11 cellular contexts compared by ENCODE assay signal in genomic region chr2:38443021-38443541, GRCh38.
DNase-seq lines count a peak whose midpoint lies in the region; ATAC-seq and TF ChIP-seq lines count a peak whose summit lies in the region.
"Had no signal": no experiment of that assay in that cellular context is flagged by ENCODE, and none has a peak within 500 bp of the region (broad histone marks: within the 10 kb centered on the region; RNA-seq: fewer than 3 reads in every experiment).

No MANE protein-coding gene starts in this region.

- TF ChIP-seq POLR2A in body of pancreas (IDR thresholded peaks at IDR 0.05) (no peak), thyroid gland (IDR thresholded peaks at IDR 0.05) (peak in 1 of 2 donors; percentile 18), tibial nerve (IDR thresholded peaks at IDR 0.05) (no peak)

- POLR2A ChIA-PET in activated CD8-positive, alpha-beta T cell treated with anti-CD3 and anti-CD28 coated beads, Interleukin-2, amount 10 ng/mL, durations not matched to agents 7 days and 5 days (lab: Charles Lee) = no interaction called here

- ATAC-seq in body of pancreas = peak; percentile 47
- ATAC-seq in activated CD8-positive, alpha-beta T cell treated with anti-CD3 and anti-CD28 coated beads, Interleukin-2, amount 10 ng/mL, durations not matched to agents 7 days and 5 days = no peak
- ATAC-seq: activated T-cell treated with anti-CD3 and anti-CD28 coated beads, Interleukin-2, amount 50 U/mL, for 72 hours had no signal

- H3K27me3 Mint-ChIP-seq in activated CD8-positive, alpha-beta T cell treated with anti-CD3 and anti-CD28 coated beads, Interleukin-2, amount 10 ng/mL, durations not matched to agents 7 days and 5 days (ENCODE audit: low read depth) = peaks cover 12% of the 10 kb centered on the region

- H3K4me3 ChIP-seq in body of pancreas = no peak overlapping the region
- H3K4me3 ChIP-seq in thyroid gland (replicated peaks in 1 of 3) = no peak overlapping the region
- no peak overlapping the region for H3K4me3 ChIP-seq in tibial nerve
- H3K4me3 ChIP-seq: tibial artery had no signal

- H3K36me3 Mint-ChIP-seq in activated CD8-positive, alpha-beta T cell treated with anti-CD3 and anti-CD28 coated beads, Interleukin-2, amount 10 ng/mL, durations not matched to agents 7 days and 5 days (ENCODE audit: low read depth) = no peaks in the 10 kb centered on the region

- H3K4me1 ChIP-seq in body of pancreas (peaks cover 15% of the 10 kb centered on the region), thyroid gland (peaks cover 58 to 76% of the 10 kb centered on the region in 2 donors), tibial nerve (peaks cover 0 to 22% (median 0%) of the 10 kb centered on the region in 4 donors)

- H3K9me3 Mint-ChIP-seq in activated CD8-positive, alpha-beta T cell treated with anti-CD3 and anti-CD28 coated beads, Interleukin-2, amount 10 ng/mL, durations not matched to agents 7 days and 5 days (ENCODE audit: insufficient read depth) = no peaks in the 10 kb centered on the region
- H3K9me3 Mint-ChIP-seq: activated T-cell treated with anti-CD3 and anti-CD28 coated beads, Interleukin-2, amount 50 U/mL, for 72 hours had no signal

- WGBS in body of pancreas, 2 donors = 15 to 21% methylated on average over 7 of the region's 7 CpGs
- 19% methylated on average over 7 of the region's 7 CpGs for WGBS in thyroid gland, 2 donors
- WGBS in tibial nerve, 2 donors = 24 to 39% methylated on average over 7 of the region's 7 CpGs

- CTCF ChIA-PET in activated CD8-positive, alpha-beta T cell treated with anti-CD3 and anti-CD28 coated beads, Interleukin-2, amount 10 ng/mL, durations not matched to agents 7 days and 5 days (lab: Charles Lee) = no interaction called here

- DNase-seq in NCI-H2171 treated with DMSO at 0.1 percent for 48 hours (lab: John Stamatoyannopoulos, UW) (peak; percentile 38), NCI-H2171 (lab: John Stamatoyannopoulos, UW) (no peak), body of pancreas (peak in 3 of 4 donors; percentile 14 to 28 (median 21)), islet precursor cell (peak; percentile 83), thyroid gland (peak; percentile 63), tibial nerve (ENCODE audit: low spot score in 2 of 2) (no peak), NCI-H2196 treated with DMSO at 0.1 percent for 48 hours (lab: John Stamatoyannopoulos, UW; ENCODE audit: unreplicated experiment) (no peak)
- DNase-seq in activated CD8-positive, alpha-beta T cell treated with anti-CD3 and anti-CD28 coated beads, Interleukin-2, amount 10 ng/mL, durations not matched to agents 7 days and 5 days = no peak
- DNase-seq: activated T-cell treated with anti-CD3 and anti-CD28 coated beads, Interleukin-2, amount 50 U/mL, for 72 hours; NCI-H1436; tibial artery had no signal

- no peak overlapping the region for H3K4me3 Mint-ChIP-seq in activated CD8-positive, alpha-beta T cell treated with anti-CD3 and anti-CD28 coated beads, Interleukin-2, amount 10 ng/mL, durations not matched to agents 7 days and 5 days
- H3K4me3 Mint-ChIP-seq: activated T-cell treated with anti-CD3 and anti-CD28 coated beads, Interleukin-2, amount 50 U/mL, for 72 hours had no signal

- no peak for TF ChIP-seq EP300 in tibial nerve (IDR thresholded peaks at IDR 0.05)

- no peaks in the 10 kb centered on the region for H3K27me3 ChIP-seq in body of pancreas
- no peaks in the 10 kb centered on the region for H3K27me3 ChIP-seq in thyroid gland
- no peaks in the 10 kb centered on the region for H3K27me3 ChIP-seq in tibial nerve
- H3K27me3 ChIP-seq: tibial artery had no signal

- TF ChIP-seq CTCF in body of pancreas (IDR thresholded peaks at IDR 0.05) (no peak), thyroid gland (IDR thresholded peaks at IDR 0.05) (no peak), tibial nerve (IDR thresholded peaks at IDR 0.05) (no peak)

- intact Hi-C loops in body of pancreas (cut with DNase I) (no loop called here), thyroid gland (cut with DNase I) (no loop called here)

- peaks cover 8% of the 10 kb centered on the region for H3K4me1 Mint-ChIP-seq in activated CD8-positive, alpha-beta T cell treated with anti-CD3 and anti-CD28 coated beads, Interleukin-2, amount 10 ng/mL, durations not matched to agents 7 days and 5 days (ENCODE audit: low read depth)

- H3K9me3 ChIP-seq in body of pancreas (no peaks in the 10 kb centered on the region), thyroid gland (no peaks in the 10 kb centered on the region), tibial nerve (no peaks in the 10 kb centered on the region)
- H3K9me3 ChIP-seq: tibial artery had no signal

- H3K27ac ChIP-seq in body of pancreas (peak overlapping the region in 3 of 4 donors; percentile 49 to 68 (median 68)), thyroid gland (peak overlapping the region; percentile 60 to 84 (median 77)), tibial nerve (no peak overlapping the region)
- H3K27ac ChIP-seq: tibial artery had no signal

- H3K36me3 ChIP-seq in body of pancreas (replicated peaks in 1 of 2; ENCODE audit: insufficient read depth in 1 of 2, low read depth in 2 of 2) (no peaks in the 10 kb centered on the region), thyroid gland (no peaks in the 10 kb centered on the region), tibial nerve (no peaks in the 10 kb centered on the region)
- H3K36me3 ChIP-seq: tibial artery had no signal

- H3K27ac Mint-ChIP-seq in activated CD8-positive, alpha-beta T cell treated with anti-CD3 and anti-CD28 coated beads, Interleukin-2, amount 10 ng/mL, durations not matched to agents 7 days and 5 days = no peak overlapping the region
- H3K27ac Mint-ChIP-seq: activated T-cell treated with anti-CD3 and anti-CD28 coated beads, Interleukin-2, amount 50 U/mL, for 72 hours had no signal

Comparison
In these comparisons a context has a peak if more than half of its experiments do, and no peak if none do; other contexts are left out.
1. DNase-seq: peak in NCI-H2171 treated with DMSO at 0.1 percent for 48 hours (single experiment), body of pancreas (3 of 4), islet precursor cell (single experiment) and thyroid gland (2 of 2); none in NCI-H2171 (single experiment), activated CD8-positive, alpha-beta T cell treated with anti-CD3 and anti-CD28 coated beads, Interleukin-2, amount 10 ng/mL, durations not matched to agents 7 days and 5 days (single experiment), tibial nerve (0 of 2) and NCI-H2196 treated with DMSO at 0.1 percent for 48 hours (single experiment).
2. H3K27ac ChIP-seq: peak in body of pancreas (3 of 4) and thyroid gland (3 of 3); none in tibial nerve (0 of 4).